Comparison of ENCODE assay signal across 11 cellular contexts in the genomic region with DNA sequence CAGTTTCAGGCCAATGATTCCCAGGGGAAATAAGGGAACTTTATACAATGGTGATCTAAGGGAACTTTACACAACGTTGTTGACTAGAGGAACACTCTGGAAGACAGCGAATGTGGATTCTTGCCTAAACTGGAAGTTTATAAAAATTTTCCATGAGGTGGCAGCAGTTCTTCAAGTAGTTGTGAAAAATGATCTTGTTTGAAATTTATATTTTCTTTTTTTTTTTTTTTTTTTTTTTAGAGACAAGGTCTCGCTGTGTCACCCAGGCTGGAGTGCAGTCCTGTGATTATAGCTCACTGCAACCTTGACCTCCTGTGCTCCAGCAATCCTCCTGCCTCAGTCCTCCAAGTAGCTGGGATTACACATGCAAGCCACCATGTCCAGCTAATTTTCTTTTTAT. TPM values are rescaled to one million over a fixed set of nuclear protein-coding genes. Genes with fewer than 3 reads are reported as not detected.
DNase-seq lines count a peak whose midpoint lies in the region; ATAC-seq, FAIRE-seq and TF ChIP-seq lines count a peak whose summit lies in the region.
"Had no signal": no experiment of that assay in that cellular context is flagged by ENCODE, and none has a peak within 500 bp of the region (broad histone marks: within the 10 kb centered on the region; RNA-seq: fewer than 3 reads in every experiment).

No MANE protein-coding gene starts in this region.

- H2AFZ ChIP-seq in Karpas-422 (ENCODE audit: low read length) = no peak overlapping the region

- H3K27ac Mint-ChIP-seq in memory B cell (no peak overlapping the region), progenitor cell of endocrine pancreas (no peak overlapping the region), glutamatergic neuron (ENCODE audit: unreplicated experiment) (no peak overlapping the region)
- H3K27ac Mint-ChIP-seq: activated T-helper 17 cell treated with anti-CD3 and anti-CD28 coated beads, Interleukin-2, amount 50 U/mL, for 72 hours had no signal

- DNase-seq in AML-193 (lab: John Stamatoyannopoulos, UW) = peak; percentile 18 to 21
- peak; percentile 56 for DNase-seq in Karpas-422
- DNase-seq in bronchial epithelial cell (ENCODE audit: low read depth) = peak; percentile 38
- DNase-seq in memory B cell (ENCODE audit: low spot score in 2 of 2) = peak in 1 of 2 donors; percentile 14
- no peak for DNase-seq in SW480 (ENCODE audit: low spot score)
- DNase-seq in T1000 (lab: John Stamatoyannopoulos, UW) = no peak
- DNase-seq in progenitor cell of endocrine pancreas (ENCODE audit: low spot score, unreplicated experiment) = no peak
- DNase-seq in glutamatergic neuron = no peak
- DNase-seq: NCI-H510A treated with DMSO at 0.1 percent for 48 hours; stimulated activated CD4-positive, alpha-beta T cell treated with anti-CD3 and anti-CD28 coated beads, Interleukin-1b, Interleukin-23, amount 100 ng/mL, for 48 hours had no signal

- no peaks in the 10 kb centered on the region for H3K9me2 ChIP-seq in Karpas-422 (replicated peaks; ENCODE audit: insufficient read depth, low read length)

- H3K9me3 ChIP-seq in Karpas-422 (ENCODE audit: low read length) = no peaks in the 10 kb centered on the region

- no peak overlapping the region for H3K9ac ChIP-seq in Karpas-422 (ENCODE audit: low read length)

- H3K36me3 ChIP-seq in Karpas-422 (ENCODE audit: insufficient read depth, low read length) = no peaks in the 10 kb centered on the region
- H3K36me3 ChIP-seq in bronchial epithelial cell (ENCODE audit: control insufficient read depth, insufficient read depth, low read length) = no peaks in the 10 kb centered on the region

- H3K27me3 Mint-ChIP-seq in memory B cell = no peaks in the 10 kb centered on the region
- H3K27me3 Mint-ChIP-seq in progenitor cell of endocrine pancreas = no peaks in the 10 kb centered on the region
- peaks cover 2% of the 10 kb centered on the region for H3K27me3 Mint-ChIP-seq in glutamatergic neuron (ENCODE audit: unreplicated experiment)
- H3K27me3 Mint-ChIP-seq: activated T-helper 17 cell treated with anti-CD3 and anti-CD28 coated beads, Interleukin-2, amount 50 U/mL, for 72 hours had no signal

- H3K79me2 ChIP-seq in Karpas-422 (ENCODE audit: low read length) = no peaks in the 10 kb centered on the region

- H3K4me2 ChIP-seq in Karpas-422 (ENCODE audit: low read depth, low read length, poor library complexity, severe bottlenecking) = no peak overlapping the region

- H3K4me3 Mint-ChIP-seq in memory B cell (no peak overlapping the region), progenitor cell of endocrine pancreas (ENCODE audit: low read depth) (no peak overlapping the region), glutamatergic neuron (ENCODE audit: unreplicated experiment) (no peak overlapping the region)
- H3K4me3 Mint-ChIP-seq: activated T-helper 17 cell treated with anti-CD3 and anti-CD28 coated beads, Interleukin-2, amount 50 U/mL, for 72 hours had no signal

- H3K27me3 ChIP-seq in Karpas-422 (ENCODE audit: low read length) (no peaks in the 10 kb centered on the region), bronchial epithelial cell (ENCODE audit: control insufficient read depth, insufficient read depth, low read length) (no peaks in the 10 kb centered on the region)

- H3K9me3 Mint-ChIP-seq in memory B cell (no peaks in the 10 kb centered on the region), progenitor cell of endocrine pancreas (ENCODE audit: low read depth) (no peaks in the 10 kb centered on the region), glutamatergic neuron (ENCODE audit: unreplicated experiment) (peaks cover 4% of the 10 kb centered on the region)
- H3K9me3 Mint-ChIP-seq: activated T-helper 17 cell treated with anti-CD3 and anti-CD28 coated beads, Interleukin-2, amount 50 U/mL, for 72 hours had no signal

- no peaks in the 10 kb centered on the region for H4K20me1 ChIP-seq in Karpas-422 (ENCODE audit: insufficient read depth, low read depth, low read length)

- no peaks in the 10 kb centered on the region for H3K36me3 Mint-ChIP-seq in memory B cell
- H3K36me3 Mint-ChIP-seq in progenitor cell of endocrine pancreas (ENCODE audit: insufficient read depth) = no peaks in the 10 kb centered on the region
- no peaks in the 10 kb centered on the region for H3K36me3 Mint-ChIP-seq in glutamatergic neuron (ENCODE audit: unreplicated experiment)

- H3K4me3 ChIP-seq in Karpas-422 (ENCODE audit: low read length) (no peak overlapping the region), bronchial epithelial cell (ENCODE audit: low read depth, low read length) (no peak overlapping the region)

- ATAC-seq in memory B cell (ENCODE audit: low read depth) = peak; percentile 26
- ATAC-seq: activated T-helper 17 cell treated with anti-CD3 and anti-CD28 coated beads, Interleukin-2, amount 50 U/mL, for 72 hours had no signal

- no peak overlapping the region for H3K27ac ChIP-seq in Karpas-422 (ENCODE audit: low read length)

- TF ChIP-seq CTCF in bronchial epithelial cell (IDR thresholded peaks at IDR 0.05; ENCODE audit: insufficient read depth, low read length, severe bottlenecking) (no peak), progenitor cell of endocrine pancreas (IDR thresholded peaks at IDR 0.05; ENCODE audit: unreplicated experiment) (no peak), glutamatergic neuron (IDR thresholded peaks at IDR 0.05; ENCODE audit: partially characterized antibody, unreplicated experiment) (no peak)

- H3K4me1 ChIP-seq in Karpas-422 (ENCODE audit: low read length) = peaks cover 7% of the 10 kb centered on the region

- FAIRE-seq in bronchial epithelial cell (lab: Jason Lieb, UNC) = no peak

- H3K4me1 Mint-ChIP-seq in memory B cell (peaks cover 3% of the 10 kb centered on the region), progenitor cell of endocrine pancreas (ENCODE audit: low read depth) (peaks cover 8% of the 10 kb centered on the region), glutamatergic neuron (ENCODE audit: low read depth, unreplicated experiment) (peaks cover 13% of the 10 kb centered on the region)
- H3K4me1 Mint-ChIP-seq: activated T-helper 17 cell treated with anti-CD3 and anti-CD28 coated beads, Interleukin-2, amount 50 U/mL, for 72 hours had no signal

RNA-seq across cellular contexts. Expression of a gene that starts 32.1 kb away (rescaled TPM):
- total RNA-seq in Karpas-422 (2014; rRNA removed; shearing (Covaris generic); ENCODE audit: low replicate concordance) = 130 and 176 TPM in 2 replicates
- total RNA-seq in bronchial epithelial cell (41.9 and 46.1 TPM in 2 replicates), progenitor cell of endocrine pancreas (605 and 607 TPM in 2 replicates), glutamatergic neuron (ENCODE audit: unreplicated experiment) (391 TPM)

Comparison
In these comparisons a context has a peak if more than half of its experiments do, and no peak if none do; other contexts are left out.
1. DNase-seq: peak in AML-193 (2 of 2), Karpas-422 (single experiment) and bronchial epithelial cell (single experiment); none in SW480 (single experiment), T1000 (single experiment), progenitor cell of endocrine pancreas (single experiment) and glutamatergic neuron (single experiment).